ENCODE assay signal across 8 cellular contexts in the genomic region with DNA sequence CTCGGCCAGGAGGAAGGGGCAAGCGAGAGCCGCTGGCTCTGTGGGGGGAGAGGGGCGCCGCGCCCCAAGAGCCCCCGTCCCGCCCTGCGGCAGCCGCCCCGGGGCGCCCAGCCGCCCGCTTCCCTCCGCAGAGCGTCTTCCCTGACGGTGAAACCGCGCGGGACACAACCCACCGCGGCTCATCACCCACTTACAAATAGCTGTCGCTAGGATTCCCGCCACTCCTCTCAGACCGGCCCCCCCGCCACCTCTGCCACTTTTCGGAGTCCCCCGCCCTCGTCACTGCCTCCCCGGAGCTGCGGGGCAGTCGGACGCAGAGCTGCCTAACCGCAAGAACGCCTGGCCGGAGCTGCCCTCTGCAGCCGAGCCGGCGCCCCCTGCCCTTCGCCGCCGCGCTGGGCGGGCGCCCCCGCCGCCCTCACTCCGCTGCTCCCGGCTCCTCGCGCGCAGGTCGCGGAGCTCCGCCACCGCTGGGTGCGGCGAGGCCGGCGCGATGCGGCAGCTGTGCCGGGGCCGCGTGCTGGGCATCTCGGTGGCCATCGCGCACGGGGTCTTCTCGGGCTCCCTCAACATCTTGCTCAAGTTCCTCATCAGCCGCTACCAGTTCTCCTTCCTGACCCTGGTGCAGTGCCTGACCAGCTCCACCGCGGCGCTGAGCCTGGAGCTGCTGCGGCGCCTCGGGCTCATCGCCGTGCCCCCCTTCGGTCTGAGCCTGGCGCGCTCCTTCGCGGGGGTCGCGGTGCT. TPM values are rescaled to one million over a fixed set of nuclear protein-coding genes. Genes with fewer than 3 reads are reported as not detected.
DNase-seq lines count a peak whose midpoint lies in the region; ATAC-seq and TF ChIP-seq lines count a peak whose summit lies in the region.

A gene with protein sequence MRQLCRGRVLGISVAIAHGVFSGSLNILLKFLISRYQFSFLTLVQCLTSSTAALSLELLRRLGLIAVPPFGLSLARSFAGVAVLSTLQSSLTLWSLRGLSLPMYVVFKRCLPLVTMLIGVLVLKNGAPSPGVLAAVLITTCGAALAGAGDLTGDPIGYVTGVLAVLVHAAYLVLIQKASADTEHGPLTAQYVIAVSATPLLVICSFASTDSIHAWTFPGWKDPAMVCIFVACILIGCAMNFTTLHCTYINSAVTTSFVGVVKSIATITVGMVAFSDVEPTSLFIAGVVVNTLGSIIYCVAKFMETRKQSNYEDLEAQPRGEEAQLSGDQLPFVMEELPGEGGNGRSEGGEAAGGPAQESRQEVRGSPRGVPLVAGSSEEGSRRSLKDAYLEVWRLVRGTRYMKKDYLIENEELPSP (plus strand): TSS at position 366 of the 744 bp plus-strand sequence. CDS start 128 bp downstream, at position 494.

- H3K36me3 ChIP-seq in KMS-11 (ENCODE audit: insufficient read depth): no peaks in the 10 kb centered on the region
- H3K36me3 ChIP-seq in ovary: no peaks in the 10 kb centered on the region

- no peaks in the 10 kb centered on the region for H4K20me1 ChIP-seq in KMS-11 (ENCODE audit: insufficient read depth)

- H3K27me3 ChIP-seq in KMS-11 (ENCODE audit: insufficient read depth, low read depth) (no peaks in the 10 kb centered on the region), ovary (no peaks in the 10 kb centered on the region)

- H3K27ac Mint-ChIP-seq in glutamatergic neuron (ENCODE audit: unreplicated experiment): no peak within 1 kb of the TSS

- TF ChIP-seq POLR2A in ovary (IDR thresholded peaks at IDR 0.05): no peak

- intact Hi-C loops in ovary (cut with DNase I): no loop called here

- H3K27ac ChIP-seq in KMS-11 (no peak within 1 kb of the TSS), ovary (no peak within 1 kb of the TSS)

- H3K4me3 Mint-ChIP-seq in activated T-cell treated with anti-CD3 and anti-CD28 coated beads, Interleukin-2, amount 50 U/mL, for 4 hours: peak within 1 kb of the TSS; percentile 78
- H3K4me3 Mint-ChIP-seq in glutamatergic neuron (ENCODE audit: unreplicated experiment): peak within 1 kb of the TSS; percentile 85

- H3K36me3 Mint-ChIP-seq in activated T-cell treated with anti-CD3 and anti-CD28 coated beads, Interleukin-2, amount 50 U/mL, for 4 hours (ENCODE audit: insufficient read depth): peaks cover 1% of the 10 kb centered on the region
- no peaks in the 10 kb centered on the region for H3K36me3 Mint-ChIP-seq in glutamatergic neuron (ENCODE audit: unreplicated experiment)

- H3K9me3 Mint-ChIP-seq in activated T-cell treated with anti-CD3 and anti-CD28 coated beads, Interleukin-2, amount 50 U/mL, for 4 hours: no peaks in the 10 kb centered on the region
- no peaks in the 10 kb centered on the region for H3K9me3 Mint-ChIP-seq in glutamatergic neuron (ENCODE audit: unreplicated experiment)

- H3K9ac ChIP-seq in KMS-11: no peak within 1 kb of the TSS

- TF ChIP-seq EP300 in ovary (IDR thresholded peaks at IDR 0.05): no peak

- 0 out of 2 replicates have a peak within 1 kb of the TSS, but pooled peaks have one; percentile 17 for H3K4me2 ChIP-seq in KMS-11

- H3K4me3 ChIP-seq in KMS-11 (IDR thresholded peaks at IDR 0.05; ENCODE audit: insufficient read depth, low read depth, low read length): no peak within 1 kb of the TSS
- peak within 1 kb of the TSS; percentile 42 for H3K4me3 ChIP-seq in ovary

- peak; percentile 52 for DNase-seq in ELF-1 (ENCODE audit: low read depth, low spot score)
- no peak for DNase-seq in activated T-cell treated with anti-CD3 and anti-CD28 coated beads, Interleukin-2, amount 50 U/mL, for 4 hours
- peak; percentile 46 for DNase-seq in glutamatergic neuron
- peak in 2 of 5 donors; percentile 21 to 33 for DNase-seq in ovary
- no peak for DNase-seq in NCI-H2029 (lab: John Stamatoyannopoulos, UW)
- no peak for DNase-seq in NCI-H226

- H2AFZ ChIP-seq in KMS-11 (ENCODE audit: low read depth): peak within 1 kb of the TSS; percentile 57

- TF ChIP-seq CTCF in KMS-11 (conservative IDR thresholded peaks at IDR 0.05; ENCODE audit: low read depth, low read length) (no peak), glutamatergic neuron (IDR thresholded peaks at IDR 0.05; ENCODE audit: partially characterized antibody, unreplicated experiment) (no peak), ovary (IDR thresholded peaks at IDR 0.05) (no peak)

- no peaks in the 10 kb centered on the region for H3K79me2 ChIP-seq in KMS-11 (ENCODE audit: insufficient read depth, low read depth)

- peaks cover 62% of the 10 kb centered on the region for H3K27me3 Mint-ChIP-seq in activated T-cell treated with anti-CD3 and anti-CD28 coated beads, Interleukin-2, amount 50 U/mL, for 4 hours (ENCODE audit: low read depth)
- H3K27me3 Mint-ChIP-seq in glutamatergic neuron (ENCODE audit: unreplicated experiment): peaks cover 17% of the 10 kb centered on the region

- peaks cover 0 to 4% of the 10 kb centered on the region in 2 donors for H3K9me3 ChIP-seq in ovary

- ATAC-seq in activated T-cell treated with anti-CD3 and anti-CD28 coated beads, Interleukin-2, amount 50 U/mL, for 4 hours: peak; percentile 42 to 49
- ATAC-seq in HG02884 (IDR thresholded peaks at IDR 0.05; ENCODE audit: unreplicated experiment): no peak

- WGBS in ovary, 3 donors: 0 to 1% (median 1%) methylated on average over 36 to 86 of the region's 86 CpGs

- peaks cover 29% of the 10 kb centered on the region for H3K4me1 Mint-ChIP-seq in activated T-cell treated with anti-CD3 and anti-CD28 coated beads, Interleukin-2, amount 50 U/mL, for 4 hours (ENCODE audit: low read depth)
- H3K4me1 Mint-ChIP-seq in glutamatergic neuron (ENCODE audit: low read depth, unreplicated experiment): peaks cover 2% of the 10 kb centered on the region

- H3K4me1 ChIP-seq in KMS-11 (ENCODE audit: low read depth, poor library complexity, severe bottlenecking) (no peaks in the 10 kb centered on the region), ovary (ENCODE audit: insufficient read depth) (peaks cover 5% of the 10 kb centered on the region)

RNA-seq across cellular contexts. Expression of the gene that starts here (rescaled TPM):
- total RNA-seq in activated T-cell treated with anti-CD3 and anti-CD28 coated beads, Interleukin-2, amount 50 U/mL, for 4 hours: not detected
- not detected for total RNA-seq in glutamatergic neuron (ENCODE audit: unreplicated experiment)
- not detected for total RNA-seq in ovary
- under 1 TPM in 1 of 2 donors, not detected in 1; 0.02 TPM for polyA plus RNA-seq in ovary

Comparison
In these comparisons a context has a peak if more than half of its experiments do, and no peak if none do; other contexts are left out.
1. Peak in ATAC-seq in activated T-cell treated with anti-CD3 and anti-CD28 coated beads, Interleukin-2, amount 50 U/mL, for 4 hours; RNA of the gene not detected or under 1 TPM.
2. Peak in DNase-seq in glutamatergic neuron; RNA of the gene not detected or under 1 TPM.